Comparison of ENCODE assay signal across 8 cellular contexts in the genomic region with DNA sequence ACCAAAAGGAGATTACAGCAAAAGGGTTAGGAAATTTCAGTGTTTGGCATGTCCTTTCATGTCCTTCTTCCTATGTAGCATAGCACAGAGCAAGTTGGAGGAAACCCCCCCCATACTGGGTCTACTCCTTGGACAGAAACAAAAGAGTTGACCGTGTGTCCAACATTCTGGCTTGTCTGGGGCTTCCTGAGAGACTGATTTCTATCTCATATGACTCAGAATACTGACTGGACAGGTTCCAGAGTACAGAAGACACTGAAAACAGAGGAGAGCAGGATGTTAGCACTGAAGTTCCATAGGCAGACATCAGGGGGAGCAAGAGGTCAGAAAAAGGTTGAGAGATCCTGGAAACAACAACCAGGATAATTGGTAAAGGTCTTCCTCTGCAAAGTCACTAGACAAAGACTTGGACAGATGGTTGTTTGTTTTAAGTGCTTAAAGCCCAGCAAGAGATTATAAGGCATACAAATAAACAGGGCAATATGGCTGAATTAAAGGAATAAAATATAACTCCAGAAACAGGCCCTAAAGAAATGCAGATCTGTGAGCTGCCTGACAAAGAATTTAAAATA. TPM values are rescaled to one million over a fixed set of nuclear protein-coding genes. Genes with fewer than 3 reads are reported as not detected.
DNase-seq lines count a peak whose midpoint lies in the region; ATAC-seq and TF ChIP-seq lines count a peak whose summit lies in the region.

No MANE protein-coding gene starts in this region.

- H3K27me3 ChIP-seq in Loucy (ENCODE audit: insufficient read depth, low read length, poor library complexity, severe bottlenecking) = no peaks in the 10 kb centered on the region

- no peaks in the 10 kb centered on the region for H3K79me2 ChIP-seq in Loucy (ENCODE audit: insufficient read depth, low read length)

- H3K4me1 ChIP-seq in Loucy (ENCODE audit: insufficient read depth, low read length, poor library complexity, severe bottlenecking) = peaks cover 6% of the 10 kb centered on the region

- peaks cover 4% of the 10 kb centered on the region; the same call in 1 of the 2 replicates for H3K36me3 ChIP-seq in Loucy (ENCODE audit: insufficient read depth, low read length)

- H3K4me2 ChIP-seq in Loucy (ENCODE audit: low read depth, low read length, poor library complexity, severe bottlenecking) = no peak overlapping the region

- H3K9me2 ChIP-seq in Loucy (replicated peaks; ENCODE audit: low read depth, low read length) = no peaks in the 10 kb centered on the region

- no peaks in the 10 kb centered on the region for H3K9me3 ChIP-seq in Loucy (ENCODE audit: insufficient read depth, low read depth, low read length)

- H3K9ac ChIP-seq in Loucy (ENCODE audit: low read depth, low read length, poor library complexity, severe bottlenecking) = peak overlapping the region; percentile 44

- ATAC-seq in GM21526 (IDR thresholded peaks at IDR 0.05; ENCODE audit: low FRiP score, unreplicated experiment) = no peak

- in situ Hi-C loops in SK-MEL-5 (cut with HindIII; ENCODE audit: low pct_unique_long_range_greater_than_20kb, low sequenced_read_pairs) = no loop called here

- peak; percentile 88 for TF ChIP-seq CTCF in Loucy (conservative IDR thresholded peaks at IDR 0.05; ENCODE audit: low read length)

- H4K20me1 ChIP-seq in Loucy (ENCODE audit: insufficient read depth, low read length, poor library complexity, severe bottlenecking) = no peaks in the 10 kb centered on the region

- H2AFZ ChIP-seq in Loucy (ENCODE audit: low read length) = no peak overlapping the region

- DNase-seq in NCI-H1417 (lab: John Stamatoyannopoulos, UW) (peak in 2 of 3 experiments; percentile 17 to 62), NCI-H1417 treated with DMSO at 0.1 percent for 48 hours (lab: John Stamatoyannopoulos, UW) (no peak), SK-MEL-5 (ENCODE audit: low read depth, low spot score) (peak; percentile 90), globus pallidus (ENCODE audit: low spot score) (peak; percentile 52), pulmonary artery endothelial cell (ENCODE audit: low read depth, low spot score) (peak; percentile 98)
- DNase-seq in activated effector memory CD4-positive, alpha-beta T cell treated with anti-CD3 and anti-CD28 coated beads, Interleukin-2, amount 50 U/mL, for 16 hours = peak; percentile 68

- no peak overlapping the region for H3K4me3 ChIP-seq in Loucy (ENCODE audit: low read length, poor library complexity, severe bottlenecking)

- H3F3A ChIP-seq in Loucy (ENCODE audit: low read depth) = no peaks in the 10 kb centered on the region

RNA-seq across cellular contexts. Expression of gene USP49, which starts 48.4 kb away (rescaled TPM):
- 0.85 and 1.8 TPM in 2 replicates for total RNA-seq in SK-MEL-5 (2014; rRNA removed; shearing (Covaris generic))
- 0.99 and 1.8 TPM in 2 replicates for polyA plus RNA-seq in SK-MEL-5 (2015; cell fraction: cytosol; rRNA removed)
- 6.4 and 6.8 TPM in 2 replicates for polyA plus RNA-seq in SK-MEL-5 (2015; cell fraction: nucleus; rRNA removed)
- total RNA-seq in pulmonary artery endothelial cell = 1.8 and 3.2 TPM in 2 replicates

RNA-seq across cellular contexts. Expression of gene TOMM6, which starts 59.3 kb away (rescaled TPM):
- 164 and 236 TPM in 2 replicates for total RNA-seq in SK-MEL-5 (2014; rRNA removed; shearing (Covaris generic))
- 351 and 557 TPM in 2 replicates for polyA plus RNA-seq in SK-MEL-5 (2015; cell fraction: cytosol; rRNA removed)
- polyA plus RNA-seq in SK-MEL-5 (2015; cell fraction: nucleus; rRNA removed) = 59.6 and 70.4 TPM in 2 replicates
- total RNA-seq in pulmonary artery endothelial cell = 95.8 and 101 TPM in 2 replicates
